Comparison of ENCODE assay signal across 31 cellular contexts in genomic region chr11:120295110-120295509, GRCh38. TPM values are rescaled to one million over a fixed set of nuclear protein-coding genes. Genes with fewer than 3 reads are reported as not detected.
DNase-seq lines count a peak whose midpoint lies in the region; ATAC-seq and TF ChIP-seq lines count a peak whose summit lies in the region.
"Had no signal": no experiment of that assay in that cellular context is flagged by ENCODE, and none has a peak within 500 bp of the region (broad histone marks: within the 10 kb centered on the region; RNA-seq: fewer than 3 reads in every experiment).

No MANE protein-coding gene starts in this region.

- H3K27me3 ChIP-seq in A673 (replicated peaks; ENCODE audit: insufficient read depth, low read depth, low read length, poor library complexity) (peaks cover 8% of the 10 kb centered on the region), adrenal gland (no peaks in the 10 kb centered on the region), vagina (no peaks in the 10 kb centered on the region)
- H3K27me3 ChIP-seq: SJSA1 had no signal

- H3K9me3 ChIP-seq in A673 (ENCODE audit: low read depth, low read length, poor library complexity, severe bottlenecking) (no peaks in the 10 kb centered on the region), adrenal gland (replicated peaks in 1 of 3) (no peaks in the 10 kb centered on the region), vagina (no peaks in the 10 kb centered on the region)
- H3K9me3 ChIP-seq: Caco-2, esophagus squamous epithelium, SJSA1 had no signal

- H3K4me3 ChIP-seq in A673 (ENCODE audit: low read depth, low read length, poor library complexity, severe bottlenecking) (no peak overlapping the region), adrenal gland (no peak overlapping the region), vagina (no peak overlapping the region)
- H3K4me3 ChIP-seq: esophagus squamous epithelium, SJSA1 had no signal

- TF ChIP-seq POLR2A in adrenal gland (IDR thresholded peaks at IDR 0.05): no peak
- TF ChIP-seq POLR2A in vagina (IDR thresholded peaks at IDR 0.05): no peak

- no peak for TF ChIP-seq CTCF in A673 (conservative IDR thresholded peaks at IDR 0.05; ENCODE audit: low read depth, low read length)
- TF ChIP-seq CTCF in adrenal gland (IDR thresholded peaks at IDR 0.05): no peak
- no peak for TF ChIP-seq CTCF in vagina (IDR thresholded peaks at IDR 0.05)

- H3K4me1 ChIP-seq in A673 (ENCODE audit: insufficient read depth, low read length, poor library complexity, severe bottlenecking) (no peaks in the 10 kb centered on the region), adrenal gland (replicated peaks in 1 of 2) (peaks cover 0 to 14% of the 10 kb centered on the region in 2 donors), vagina (peaks cover 5% of the 10 kb centered on the region)
- H3K4me1 ChIP-seq: Caco-2, SJSA1 had no signal

- H3K27ac ChIP-seq in A673 (ENCODE audit: low read depth, low read length, poor library complexity, severe bottlenecking) (no peak overlapping the region), adrenal gland (no peak overlapping the region), vagina (no peak overlapping the region)
- H3K27ac ChIP-seq: C4-2B, esophagus squamous epithelium, SJSA1 had no signal

- intact Hi-C loops in A673 (cut with micrococcal nuclease; ENCODE audit: unreplicated experiment): no loop called here
- intact Hi-C loops in adrenal gland (cut with DNase I): no loop called here
- intact Hi-C loops in vagina (cut with DNase I): no loop called here

- BruUV-seq in A673 (replicated peaks; lab: Mats Ljungman, UMichigan): no TSS peak

- POLR2A ChIA-PET in A673 (lab: Charles Lee; ENCODE audit: low non-redundant PET): no interaction called here

- WGBS in adrenal gland, 4 donors: 38 to 48% (median 41%) methylated on average over 4 of the region's 4 CpGs

- CTCF ChIA-PET in A673 (lab: Charles Lee): no interaction called here

- peak; percentile 37 for DNase-seq in A673 (ENCODE audit: low spot score)
- peak; percentile 54 for DNase-seq in HT-29 (ENCODE audit: low spot score)
- peak in 6 of 7 donors; percentile 74 to 89 (median 80) for DNase-seq in adrenal gland
- DNase-seq in mucosa of gallbladder (ENCODE audit: low spot score): peak; percentile 70
- no peak for DNase-seq in vagina (ENCODE audit: extremely low spot score in 2 of 2)
- DNase-seq: activated CD4-positive, alpha-beta memory T cell treated with anti-CD3 and anti-CD28 coated beads for 36 hours; activated CD4-positive, CD25-positive, alpha-beta regulatory T cell treated with anti-CD3 and anti-CD28 coated beads, Interleukin-2, amount 50 U/mL, for 72 hours; activated CD8-positive, alpha-beta memory T cell treated with anti-CD3 and anti-CD28 coated beads, Interleukin-2, amount 50 U/mL, for 48 hours; activated naive CD4-positive, alpha-beta T cell treated with anti-CD3 and anti-CD28 coated beads, Interleukin-2, amount 50 U/mL, for 16 hours; anterior cingulate cortex; Caco-2; caudate nucleus; DMS79 treated with DMSO at 0.1 percent for 48 hours; endodermal cell; esophagus squamous epithelium; H9; midbrain; MV-4-11; natural killer cell; NCI-H2171 treated with DMSO at 0.1 percent for 48 hours; NCI-H526; right cardiac atrium; stimulated activated CD4-positive, alpha-beta T cell treated with anti-CD3 and anti-CD28 coated beads, Interleukin-4, amount 100 ng/mL, for 1 hour; substantia nigra had no signal

- ATAC-seq in HG03460 (IDR thresholded peaks at IDR 0.05; ENCODE audit: unreplicated experiment): no peak
- no peak for ATAC-seq in HG02938 (IDR thresholded peaks at IDR 0.05; ENCODE audit: unreplicated experiment)
- no peak for ATAC-seq in GM21515 (IDR thresholded peaks at IDR 0.05; ENCODE audit: unreplicated experiment)
- ATAC-seq: activated T-helper 17 cell treated with anti-CD3 and anti-CD28 coated beads, Interleukin-2, amount 50 U/mL, for 72 hours; natural killer cell; stimulated activated effector memory CD8-positive, alpha-beta T cell treated with anti-CD3 and anti-CD28 coated beads, Interleukin-12 subunit alpha, Interleukin-12 subunit beta, amount 100 ng/mL, for 72 hours had no signal

- H3K36me3 ChIP-seq in A673 (ENCODE audit: insufficient read depth, low read length, poor library complexity, severe bottlenecking): no peaks in the 10 kb centered on the region
- H3K36me3 ChIP-seq in adrenal gland (replicated peaks in 1 of 2): no peaks in the 10 kb centered on the region
- H3K36me3 ChIP-seq in vagina: no peaks in the 10 kb centered on the region
- H3K36me3 ChIP-seq: esophagus squamous epithelium, SJSA1 had no signal

RNA-seq across cellular contexts. Expression of gene TLCD5, which starts 30.0 kb away (rescaled TPM):
- 11.1 and 13.4 TPM in 2 replicates for total RNA-seq in A673 (2021)
- 0.38 and 0.44 TPM in 2 replicates for total RNA-seq in HT-29 (2014; rRNA removed; shearing (Covaris generic))
- total RNA-seq in adrenal gland: 10 to 100 TPM in 7 of 8 donors, 1 to 10 TPM in 1; 9.4 to 24.4 (median 15.4) TPM
- 10 to 100 TPM in 2 of 3 donors, 1 to 10 TPM in 1; 5.8 to 12.9 (median 11.1) TPM for polyA plus RNA-seq in adrenal gland
- 9.8 TPM for total RNA-seq in mucosa of gallbladder
- 3.7 TPM for total RNA-seq in vagina
- total RNA-seq: natural killer cell had no signal

RNA-seq across cellular contexts. Expression of gene ARHGEF12, which starts 41.1 kb away (rescaled TPM):
- 122 and 132 TPM in 2 replicates for total RNA-seq in A673 (2021)
- 44.7 and 45.1 TPM in 2 replicates for total RNA-seq in HT-29 (2014; rRNA removed; shearing (Covaris generic))
- total RNA-seq in adrenal gland: 100 to 1,000 TPM in 5 of 8 donors, 10 to 100 TPM in 3; 86.0 to 125 (median 109) TPM
- polyA plus RNA-seq in adrenal gland: 10 to 100 TPM; 20.2 to 49.3 (median 24.5) TPM
- total RNA-seq in mucosa of gallbladder: 127 TPM
- 106 TPM for total RNA-seq in vagina

RNA-seq across cellular contexts. Expression of gene POU2F3, which starts 55.2 kb away (rescaled TPM):
- total RNA-seq in A673 (2021) (not detected in 2 replicates), adrenal gland (1 to 10 TPM in 1 of 8 donors, under 1 TPM in 4, not detected in 3; 0.15 to 1.4 (median 0.41) TPM), mucosa of gallbladder (6.5 TPM), vagina (2.7 TPM)
- 0.28 and 0.86 TPM in 2 replicates for total RNA-seq in HT-29 (2014; rRNA removed; shearing (Covaris generic))
- polyA plus RNA-seq in adrenal gland: under 1 TPM; 0.07 to 0.40 (median 0.16) TPM
- total RNA-seq: activated CD4-positive, alpha-beta memory T cell treated with anti-CD3 and anti-CD28 coated beads for 36 hours; Caco-2; natural killer cell; SJSA1 had no signal

Comparison
In these comparisons a context has a peak if more than half of its experiments do, and no peak if none do; other contexts are left out.
1. DNase-seq: peak in A673 (single experiment), HT-29 (single experiment), adrenal gland (6 of 7) and mucosa of gallbladder (single experiment); none in vagina (0 of 2).